9 cellular contexts compared by ENCODE assay signal in genomic region chr15:80856400-80856799, GRCh38.
DNase-seq lines count a peak whose midpoint lies in the region; ATAC-seq, FAIRE-seq and TF ChIP-seq lines count a peak whose summit lies in the region.
"Had no signal": no experiment of that assay in that cellular context is flagged by ENCODE, and none has a peak within 500 bp of the region (broad histone marks: within the 10 kb centered on the region; RNA-seq: fewer than 3 reads in every experiment).

No MANE protein-coding gene starts in this region.

- no peak overlapping the region for H3K56ac ChIP-seq in IMR-90 (ENCODE audit: extremely low read depth, insufficient read depth, low read length)

- H2AK5ac ChIP-seq in IMR-90 (ENCODE audit: low read depth, low read length), result no peak overlapping the region

- no peak overlapping the region for H2BK15ac ChIP-seq in IMR-90 (ENCODE audit: low read depth, low read length)

- H3K18ac ChIP-seq in IMR-90 (ENCODE audit: low read depth, low read length), result no peak overlapping the region

- peaks cover 29% of the 10 kb centered on the region for H3K27me3 Mint-ChIP-seq in astrocyte (ENCODE audit: low read depth, unreplicated experiment)
- H3K27me3 Mint-ChIP-seq in naive thymus-derived CD4-positive, alpha-beta T cell, result peaks cover 0 to 9% (median 0%) of the 10 kb centered on the region in 5 donors

- H2AFZ ChIP-seq in IMR-90 (replicated peaks; ENCODE audit: low read length, poor library complexity) (no peak overlapping the region), astrocyte (ENCODE audit: low read depth, low read length) (no peak overlapping the region)

- no peak overlapping the region for H2BK20ac ChIP-seq in IMR-90 (ENCODE audit: low read depth, low read length)

- H2BK120ac ChIP-seq in IMR-90 (ENCODE audit: low read depth, low read length), result no peak overlapping the region

- H3K9ac ChIP-seq in IMR-90 (ENCODE audit: low read depth, low read length) (no peak overlapping the region), astrocyte (ENCODE audit: low read length) (no peak overlapping the region)

- no peak overlapping the region for H3K27ac Mint-ChIP-seq in astrocyte (ENCODE audit: unreplicated experiment)
- H3K27ac Mint-ChIP-seq in naive thymus-derived CD4-positive, alpha-beta T cell, result peak overlapping the region in 3 of 9 donors; percentile 13 to 31 (median 28)

- H3K79me2 ChIP-seq in astrocyte (ENCODE audit: insufficient read depth, low read length), result no peaks in the 10 kb centered on the region

- H3K9me3 Mint-ChIP-seq in astrocyte (ENCODE audit: unreplicated experiment), result peaks cover 2% of the 10 kb centered on the region
- H3K9me3 Mint-ChIP-seq in naive thymus-derived CD4-positive, alpha-beta T cell, result peaks cover 0 to 1% (median 0%) of the 10 kb centered on the region in 11 donors

- H2BK5ac ChIP-seq in IMR-90 (ENCODE audit: low read depth, low read length, poor library complexity, severe bottlenecking), result no peak overlapping the region

- FAIRE-seq in astrocyte (lab: Jason Lieb, UNC), result no peak
- FAIRE-seq: kidney had no signal

- no peak overlapping the region for H3K23ac ChIP-seq in IMR-90 (ENCODE audit: low read depth, low read length)

- ATAC-seq in IMR-90 (ENCODE audit: low read depth), result no peak
- no peak for ATAC-seq in naive thymus-derived CD4-positive, alpha-beta T cell
- ATAC-seq in HG02885 (IDR thresholded peaks at IDR 0.05; ENCODE audit: poor library complexity, unreplicated experiment), result no peak
- ATAC-seq in HG03108 (IDR thresholded peaks at IDR 0.05; ENCODE audit: unreplicated experiment), result no peak

- no peak overlapping the region for H3K14ac ChIP-seq in IMR-90 (replicated peaks; ENCODE audit: low read depth, low read length)

- H3K36me3 ChIP-seq in IMR-90 (ENCODE audit: control insufficient read depth, insufficient read depth, low read length) (peaks cover 69% of the 10 kb centered on the region), astrocyte (ENCODE audit: insufficient read depth, low read length) (no peaks in the 10 kb centered on the region)
- H3K36me3 ChIP-seq in naive thymus-derived CD4-positive, alpha-beta T cell (ENCODE audit: control insufficient read depth in 2 of 3, insufficient read depth in 3 of 3, low read length in 3 of 3), result no peaks in the 10 kb centered on the region

- peak; percentile 43 for TF ChIP-seq RAD21 in IMR-90 (IDR thresholded peaks at IDR 0.05; ENCODE audit: low read length)

- dilution Hi-C loops in IMR-90 (cut with HindIII; ENCODE audit: low sequenced_read_pairs, unreplicated experiment), result no loop called here

- no peak overlapping the region for H3K4me3 ChIP-seq in IMR-90 (ENCODE audit: insufficient read depth, low read depth, low read length)
- H3K4me3 ChIP-seq in astrocyte (ENCODE audit: insufficient read depth, low read depth, low read length), result no peak overlapping the region
- no peak overlapping the region for H3K4me3 ChIP-seq in naive thymus-derived CD4-positive, alpha-beta T cell (ENCODE audit: low read length)

- H3K36me3 Mint-ChIP-seq in astrocyte (ENCODE audit: low read depth, unreplicated experiment), result no peaks in the 10 kb centered on the region
- H3K36me3 Mint-ChIP-seq in naive thymus-derived CD4-positive, alpha-beta T cell, result peaks cover 0 to 2% (median 0%) of the 10 kb centered on the region in 5 donors

- no peak overlapping the region for H3K4ac ChIP-seq in IMR-90 (ENCODE audit: low read depth, low read length)

- H4K91ac ChIP-seq in IMR-90 (ENCODE audit: insufficient read depth, low read depth, low read length), result no peak overlapping the region

- H4K8ac ChIP-seq in IMR-90 (ENCODE audit: low read depth in 2 of 2, low read length in 2 of 2), result no peak overlapping the region

- peak; percentile 35 for TF ChIP-seq CTCF in IMR-90 (conservative IDR thresholded peaks at IDR 0.05; ENCODE audit: low read depth, low read length)
- TF ChIP-seq CTCF in astrocyte (IDR thresholded peaks at IDR 0.05; ENCODE audit: insufficient read depth, low read depth, low read length), result peak; percentile 26

- in situ Hi-C loops in IMR-90 (cut with MboI; ENCODE audit: low sequenced_read_pairs), result no loop called here

- no peak overlapping the region for H3K27ac ChIP-seq in IMR-90 (ENCODE audit: insufficient read depth, low read length)
- H3K27ac ChIP-seq in astrocyte (ENCODE audit: low read depth, low read length), result no peak overlapping the region
- no peak overlapping the region for H3K27ac ChIP-seq in naive thymus-derived CD4-positive, alpha-beta T cell (ENCODE audit: low read depth, low read length)

- no peak overlapping the region for H3K4me3 Mint-ChIP-seq in astrocyte (ENCODE audit: unreplicated experiment)
- peak overlapping the region in 7 of 10 donors; percentile 23 to 51 (median 39) for H3K4me3 Mint-ChIP-seq in naive thymus-derived CD4-positive, alpha-beta T cell

- TF ChIP-seq POLR2A in IMR-90 (IDR thresholded peaks at IDR 0.05; ENCODE audit: low read depth, low read length), result no peak

- H3K4me2 ChIP-seq in IMR-90 (ENCODE audit: low read depth, low read length), result no peak overlapping the region
- no peak overlapping the region for H3K4me2 ChIP-seq in astrocyte (ENCODE audit: low read length)

- H3K9me1 ChIP-seq in IMR-90 (ENCODE audit: insufficient read depth, low read length), result peaks cover 5% of the 10 kb centered on the region; the same call in 1 of the 2 replicates

- peaks cover 7% of the 10 kb centered on the region for H3K4me1 Mint-ChIP-seq in astrocyte (ENCODE audit: low read depth, unreplicated experiment)
- H3K4me1 Mint-ChIP-seq in naive thymus-derived CD4-positive, alpha-beta T cell, result peaks cover 5 to 28% (median 23%) of the 10 kb centered on the region in 7 donors

- DNase-seq in DMS153 treated with DMSO at 0.1 percent for 48 hours (lab: John Stamatoyannopoulos, UW; ENCODE audit: unreplicated experiment), result peak; percentile 35
- no peak for DNase-seq in DMS153 (lab: John Stamatoyannopoulos, UW)
- no peak for DNase-seq in IMR-90
- DNase-seq in astrocyte (ENCODE audit: low read depth), result no peak
- peak in 2 of 9 donors; percentile 2 to 7 for DNase-seq in naive thymus-derived CD4-positive, alpha-beta T cell
- no peak for DNase-seq in nucleus accumbens (lab: John Stamatoyannopoulos, UW)

- H2AK9ac ChIP-seq in IMR-90 (replicated peaks; ENCODE audit: low read depth, low read length, poor library complexity), result no peak overlapping the region

- CTCF ChIA-PET in IMR-90 (lab: Yijun Ruan, JAX), result no interaction called here
- CTCF ChIA-PET in naive thymus-derived CD4-positive, alpha-beta T cell (lab: Charles Lee), result no interaction called here

- no CpG with 5 or more reads among the region's 2 CpGs for WGBS in IMR-90 (ENCODE audit: extremely low coverage in 2 of 2, insufficient read length in 1 of 2), 2 experiments

- H4K20me1 ChIP-seq in IMR-90 (ENCODE audit: insufficient read depth, low read length) (peaks cover 85% of the 10 kb centered on the region), astrocyte (ENCODE audit: insufficient read depth, low read length) (peaks cover 24% of the 10 kb centered on the region)

- H3K9me3 ChIP-seq in IMR-90 (ENCODE audit: control insufficient read depth, insufficient read depth, low read length) (no peaks in the 10 kb centered on the region), astrocyte (ENCODE audit: insufficient read depth, low read depth, low read length) (no peaks in the 10 kb centered on the region)
- no peaks in the 10 kb centered on the region for H3K9me3 ChIP-seq in naive thymus-derived CD4-positive, alpha-beta T cell (ENCODE audit: control insufficient read depth in 2 of 3, low read length in 3 of 3)

- no peak overlapping the region for H4K5ac ChIP-seq in IMR-90 (ENCODE audit: low read depth, low read length)

- no peaks in the 10 kb centered on the region; the same call in 1 of the 2 replicates for H3K27me3 ChIP-seq in IMR-90 (ENCODE audit: control insufficient read depth, insufficient read depth, low read length)
- peaks cover 23% of the 10 kb centered on the region for H3K27me3 ChIP-seq in astrocyte (ENCODE audit: insufficient read depth, low read length)
- no peaks in the 10 kb centered on the region for H3K27me3 ChIP-seq in naive thymus-derived CD4-positive, alpha-beta T cell (ENCODE audit: control insufficient read depth in 2 of 2, insufficient read depth in 2 of 2, low read length in 2 of 2)

- POLR2A ChIA-PET in IMR-90 (lab: Charles Lee; ENCODE audit: unreplicated experiment), result no interaction called here
- POLR2A ChIA-PET in naive thymus-derived CD4-positive, alpha-beta T cell (lab: Charles Lee), result no interaction called here

- no TSS peak for BruUV-seq in IMR-90 (replicated peaks; lab: Mats Ljungman, UMichigan)

- intact Hi-C loops in IMR-90 (cut with micrococcal nuclease), result no loop called here
- intact Hi-C loops in naive thymus-derived CD4-positive, alpha-beta T cell (cut with micrococcal nuclease), result no loop called here

- peaks cover 2% of the 10 kb centered on the region; the same call in 1 of the 2 replicates for H3K4me1 ChIP-seq in IMR-90 (ENCODE audit: control insufficient read depth, insufficient read depth, low read length)
- H3K4me1 ChIP-seq in astrocyte (ENCODE audit: insufficient read depth, low read length), result peaks cover 13% of the 10 kb centered on the region
- no peaks in the 10 kb centered on the region for H3K4me1 ChIP-seq in naive thymus-derived CD4-positive, alpha-beta T cell (ENCODE audit: control insufficient read depth in 2 of 2, insufficient read depth in 2 of 2, low read length in 2 of 2)

- peaks cover 0 to 6% of the 10 kb centered on the region in 2 experiments; a peak in 2 of 4 replicates for H3K79me1 ChIP-seq in IMR-90 (ENCODE audit: low read depth in 1 of 2, low read length in 2 of 2)

TF ChIP-seq in IMR-90, 13 proteins besides CTCF, POLR2A, EP300 and RAD21 (continues in another document):
- TF ChIP-seq BHLHE40 (IDR thresholded peaks at IDR 0.05; ENCODE audit: low read depth, low read length) (no peak), FOS (IDR thresholded peaks at IDR 0.05; ENCODE audit: low read depth, low read length) (no peak), CHD1 (IDR thresholded peaks at IDR 0.05; ENCODE audit: low read depth, low read length) (no peak), RCOR1 (IDR thresholded peaks at IDR 0.05; ENCODE audit: insufficient replicate concordance, low read length) (no peak), CEBPB (IDR thresholded peaks at IDR 0.05; ENCODE audit: low read depth, low read length) (no peak), NFE2L2 (IDR thresholded peaks at IDR 0.05; ENCODE audit: low read depth, low read length) (no peak), USF2 (IDR thresholded peaks at IDR 0.05; ENCODE audit: low read depth, low read length) (no peak)
